12 cellular contexts compared by ENCODE assay signal in the genomic region with DNA sequence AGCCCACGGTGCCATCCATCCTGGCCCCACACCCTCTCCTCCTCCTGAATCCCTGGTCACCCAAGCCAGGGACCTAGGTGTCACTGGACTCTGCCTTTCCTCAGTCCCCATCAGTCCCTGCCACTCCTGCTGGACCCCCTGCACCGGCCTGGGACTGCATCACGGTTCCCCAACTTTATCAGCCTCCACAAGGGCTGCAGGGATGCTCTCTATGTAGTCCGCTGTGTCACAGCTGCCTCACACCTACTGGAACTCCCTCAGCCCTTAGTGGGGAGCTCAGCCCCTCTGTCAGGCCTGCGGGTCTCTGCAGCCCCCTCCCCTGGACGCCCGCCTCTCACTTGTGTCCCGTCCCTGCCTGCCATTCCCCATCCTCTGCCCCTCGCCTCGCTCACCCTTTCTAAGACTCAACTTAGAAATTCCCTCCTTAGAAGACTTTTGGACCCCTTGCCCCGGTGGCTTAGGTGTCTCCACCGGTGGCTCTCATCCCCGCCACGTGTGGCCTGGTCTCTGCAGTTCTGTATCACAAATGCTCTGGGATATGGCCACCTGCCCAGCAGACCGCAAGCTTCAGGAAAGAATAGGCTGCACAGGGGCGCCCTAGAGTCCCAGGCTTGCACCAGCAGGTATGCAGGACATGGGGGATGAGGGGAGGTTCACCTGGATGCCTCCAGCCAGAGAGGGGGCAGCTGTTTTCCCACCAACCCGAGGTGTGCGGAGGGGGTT.
"Had no signal": no experiment of that assay in that cellular context is flagged by ENCODE, and none has a peak within 500 bp of the region (broad histone marks: within the 10 kb centered on the region; RNA-seq: fewer than 3 reads in every experiment).

No MANE protein-coding gene starts in this region.

- ATAC-seq: esophagus mucosa, left cardiac atrium had no signal

- H3K4me3 ChIP-seq: lung, right atrium auricular region, tibial nerve, vagina had no signal

- DNase-seq: activated CD4-positive, alpha-beta memory T cell treated with anti-CD3 and anti-CD28 coated beads, Interleukin-2, amount 10 ng/mL, durations not matched to agents 7 days and 5 days; activated CD4-positive, alpha-beta T cell treated with anti-CD3 and anti-CD28 coated beads for 1 hour; activated CD8-positive, alpha-beta memory T cell treated with anti-CD3 and anti-CD28 coated beads, Interleukin-2, amount 50 U/mL, for 48 hours; activated naive CD4-positive, alpha-beta T cell treated with anti-CD3 and anti-CD28 coated beads for 36 hours; immature natural killer cell; left cardiac atrium; midbrain had no signal

- H3K27me3 ChIP-seq: right atrium auricular region, tibial nerve, vagina had no signal

- H3K4me1 ChIP-seq: right atrium auricular region, vagina had no signal

- H3K9me3 Mint-ChIP-seq: activated CD4-positive, alpha-beta memory T cell treated with anti-CD3 and anti-CD28 coated beads, Interleukin-2, amount 10 ng/mL, durations not matched to agents 7 days and 5 days; activated naive CD4-positive, alpha-beta T cell treated with anti-CD3 and anti-CD28 coated beads for 36 hours; immature natural killer cell had no signal

- H3K36me3 ChIP-seq: right atrium auricular region, tibial nerve, vagina had no signal

- H3K9me3 ChIP-seq: right atrium auricular region, tibial nerve, vagina had no signal

- H3K36me3 Mint-ChIP-seq: immature natural killer cell had no signal

- H3K27ac ChIP-seq: right atrium auricular region, tibial nerve, vagina had no signal

- H3K27ac Mint-ChIP-seq: activated CD4-positive, alpha-beta memory T cell treated with anti-CD3 and anti-CD28 coated beads, Interleukin-2, amount 10 ng/mL, durations not matched to agents 7 days and 5 days; activated naive CD4-positive, alpha-beta T cell treated with anti-CD3 and anti-CD28 coated beads for 36 hours had no signal

- H3K4me3 Mint-ChIP-seq: activated CD4-positive, alpha-beta memory T cell treated with anti-CD3 and anti-CD28 coated beads, Interleukin-2, amount 10 ng/mL, durations not matched to agents 7 days and 5 days; activated naive CD4-positive, alpha-beta T cell treated with anti-CD3 and anti-CD28 coated beads for 36 hours; immature natural killer cell had no signal
